ENCODE assay signal across 18 cellular contexts in the genomic region with DNA sequence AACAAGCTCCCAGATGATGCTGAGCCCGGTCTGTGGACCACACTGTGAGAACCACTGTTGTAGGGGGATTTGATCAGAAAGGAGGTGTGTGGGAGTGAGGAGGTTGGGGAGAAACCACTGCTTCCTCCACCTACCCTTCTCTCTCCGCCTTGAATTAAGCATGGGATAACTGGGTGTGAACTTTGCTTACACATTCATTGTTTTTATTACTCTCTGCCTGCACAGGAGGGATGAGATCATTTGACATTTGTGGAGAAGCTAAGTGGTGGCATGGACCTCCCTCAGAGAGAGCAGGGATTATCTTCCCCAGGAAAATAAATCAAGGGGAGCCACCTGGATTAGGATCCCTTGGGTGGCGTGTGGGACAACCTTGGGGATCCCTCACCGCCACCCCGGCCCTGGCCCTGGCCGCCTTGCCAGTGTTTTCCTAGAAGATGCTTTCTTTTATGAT.
A peak's percentile ranks its signal among the peaks of the same experiment; 100 is the strongest.
DNase-seq lines count a peak whose midpoint lies in the region; ATAC-seq, FAIRE-seq and TF ChIP-seq lines count a peak whose summit lies in the region.
"Had no signal": no experiment of that assay in that cellular context is flagged by ENCODE, and none has a peak within 500 bp of the region (broad histone marks: within the 10 kb centered on the region; RNA-seq: fewer than 3 reads in every experiment).

No MANE protein-coding gene starts in this region.

- intact Hi-C loops in body of pancreas (cut with DNase I), result no loop called here

- TF ChIP-seq POLR2A in GM12892 (IDR thresholded peaks at IDR 0.05; ENCODE audit: low read depth, low read length) (no peak), body of pancreas (IDR thresholded peaks at IDR 0.05) (no peak)

- TF ChIP-seq CTCF in body of pancreas (IDR thresholded peaks at IDR 0.05), result no peak

- WGBS in body of pancreas, 2 donors, result 76 to 77% methylated on average over 6 of the region's 6 CpGs

- no peak overlapping the region for H3K27ac ChIP-seq in SJCRH30
- no peak overlapping the region for H3K27ac ChIP-seq in body of pancreas
- H3K27ac ChIP-seq: A549, C4-2B, HL-60 had no signal

- H3K27me3 ChIP-seq in SJCRH30 (no peaks in the 10 kb centered on the region), body of pancreas (no peaks in the 10 kb centered on the region)
- H3K27me3 ChIP-seq: BE2C had no signal

- DNase-seq in GM12892 (ENCODE audit: insufficient read length) (no peak), SJCRH30 (peak; percentile 13 to 29), kidney glomerular epithelial cell (lab: John Stamatoyannopoulos, UW) (peak; percentile 4), hepatic stellate cell (ENCODE audit: low spot score) (no peak), cortex of kidney (lab: John Stamatoyannopoulos, UW) (no peak), cerebellum (ENCODE audit: low spot score) (no peak), body of pancreas (no peak)
- DNase-seq: BE2C; CD4-positive, alpha-beta memory T cell; COR-L47; DND-41; GF-D8; H9; HFFc6 had no signal

- peak; percentile 46 for FAIRE-seq in GM12892 (lab: Jason Lieb, UNC)

- H3K9me3 ChIP-seq in SJCRH30 (replicated peaks) (no peaks in the 10 kb centered on the region), body of pancreas (no peaks in the 10 kb centered on the region)
- H3K9me3 ChIP-seq: A549, BE2C had no signal

- H3K4me3 ChIP-seq in SJCRH30 (no peak overlapping the region), body of pancreas (no peak overlapping the region)
- H3K4me3 ChIP-seq: A549, GM23338 had no signal

- H3K4me1 ChIP-seq in SJCRH30 (no peaks in the 10 kb centered on the region), body of pancreas (no peaks in the 10 kb centered on the region)
- H3K4me1 ChIP-seq: A549, BE2C had no signal

- no peaks in the 10 kb centered on the region for H3K36me3 ChIP-seq in SJCRH30
- H3K36me3 ChIP-seq in body of pancreas (replicated peaks in 1 of 2; ENCODE audit: insufficient read depth in 1 of 2, low read depth in 2 of 2), result no peaks in the 10 kb centered on the region
- H3K36me3 ChIP-seq: BE2C had no signal

- no peak for ATAC-seq in body of pancreas
- ATAC-seq: A549, GM23338 had no signal

Comparison
In these comparisons a context has a peak if more than half of its experiments do, and no peak if none do; other contexts are left out.
1. DNase-seq: peak in SJCRH30 (2 of 2) and kidney glomerular epithelial cell (single experiment); none in GM12892 (single experiment), hepatic stellate cell (single experiment), cortex of kidney (single experiment), cerebellum (single experiment) and body of pancreas (0 of 4).